ENCODE assay signal across 13 cellular contexts in the genomic region with DNA sequence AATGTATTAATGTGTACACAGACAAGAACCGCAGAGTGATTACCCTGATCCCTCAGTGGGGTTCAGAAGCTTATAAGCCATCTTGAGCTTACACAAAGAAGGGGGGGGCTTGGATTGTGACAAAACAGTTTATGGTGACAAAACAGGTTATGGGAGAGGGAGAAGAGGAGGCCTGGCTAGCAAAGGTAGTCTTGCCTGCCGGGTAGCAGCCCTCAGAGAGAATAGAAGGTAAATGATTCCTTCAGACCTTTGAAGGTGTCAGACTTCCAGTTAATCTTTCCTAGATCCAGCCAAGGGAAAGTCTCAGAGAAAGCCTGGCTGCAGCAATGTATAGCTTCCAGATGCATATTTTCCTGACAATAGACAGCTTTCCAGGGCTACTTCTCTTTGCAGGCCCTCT. TPM values are rescaled to one million over a fixed set of nuclear protein-coding genes. Genes with fewer than 3 reads are reported as not detected.
DNase-seq lines count a peak whose midpoint lies in the region; ATAC-seq, FAIRE-seq and TF ChIP-seq lines count a peak whose summit lies in the region.
"Had no signal": no experiment of that assay in that cellular context is flagged by ENCODE, and none has a peak within 500 bp of the region (broad histone marks: within the 10 kb centered on the region; RNA-seq: fewer than 3 reads in every experiment).

No MANE protein-coding gene starts in this region.

- H3K27me3 Mint-ChIP-seq in activated CD4-positive, alpha-beta T cell treated with anti-CD3 and anti-CD28 coated beads for 36 hours: no peaks in the 10 kb centered on the region
- H3K27me3 Mint-ChIP-seq in T-helper 2 cell treated with Interferon-gamma antibody and Interleukin-4, amounts not matched to agents 5 μg/mL and 100 μg/mL, for 36 hours (ENCODE audit: low read depth): peaks cover 35% of the 10 kb centered on the region

- TF ChIP-seq CTCF in transverse colon (IDR thresholded peaks at IDR 0.05): no peak

- H3K4ac ChIP-seq in mesenchymal stem cell (ENCODE audit: low read depth in 1 of 2, low read length in 2 of 2): peak overlapping the region; percentile 20 to 63

- no peak overlapping the region for H2BK120ac ChIP-seq in mesenchymal stem cell (ENCODE audit: low read depth, low read length)

- H3K9me3 ChIP-seq in mesenchymal stem cell (ENCODE audit: control insufficient read depth, low read length) (no peaks in the 10 kb centered on the region), transverse colon (no peaks in the 10 kb centered on the region)

- in situ Hi-C loops in transverse colon (cut with MboI; ENCODE audit: low pct_ligation_motif_present in 1 of 4, low pct_unique_long_range_greater_than_20kb in 1 of 4, low sequenced_read_pairs in 3 of 4): no loop called here

- intact Hi-C loops in activated CD4-positive, alpha-beta T cell treated with anti-CD3 and anti-CD28 coated beads for 36 hours (cut with DNase I, micrococcal nuclease): loop anchor here (1.0 to 5.0 kb wide), 8 partner anchors 19 to 313 kb away; a partner anchor contains a TSS
- intact Hi-C loops in transverse colon (cut with DNase I; ENCODE audit: low total_unique reads): no loop called here

- 86% methylated on average over 2 of the region's 2 CpGs for WGBS in mesenchymal stem cell
- 0 to 54% methylated on average over 1 to 2 of the region's 2 CpGs for WGBS in transverse colon (ENCODE audit: low coverage in 1 of 2), 2 donors

- H2BK5ac ChIP-seq in mesenchymal stem cell (ENCODE audit: low read depth, low read length, poor library complexity, severe bottlenecking): no peak overlapping the region

- no peak overlapping the region for H2BK15ac ChIP-seq in mesenchymal stem cell (ENCODE audit: low read depth, poor library complexity, severe bottlenecking)

- H4K8ac ChIP-seq in mesenchymal stem cell (ENCODE audit: low read length): no peak overlapping the region

- no peaks in the 10 kb centered on the region for H3K36me3 Mint-ChIP-seq in activated CD4-positive, alpha-beta T cell treated with anti-CD3 and anti-CD28 coated beads for 36 hours (ENCODE audit: low read depth)
- H3K36me3 Mint-ChIP-seq in T-helper 2 cell treated with Interferon-gamma antibody and Interleukin-4, amounts not matched to agents 5 μg/mL and 100 μg/mL, for 36 hours (ENCODE audit: low read depth): no peaks in the 10 kb centered on the region

- CTCF ChIA-PET in activated CD4-positive, alpha-beta T cell treated with anti-CD3 and anti-CD28 coated beads for 36 hours (lab: Charles Lee): interaction anchor here (0.6 to 1.8 kb wide), 4 partner anchors 12 to 236 kb away, joined by 3 to 7 read pairs (median 3); no protein-coding TSS in a partner anchor

- H3K27ac ChIP-seq in mesenchymal stem cell (ENCODE audit: low read length, poor library complexity, severe bottlenecking) (no peak overlapping the region), transverse colon (peak overlapping the region; percentile 79 to 87 (median 84))
- H3K27ac ChIP-seq: SK-N-MC had no signal

- no peaks in the 10 kb centered on the region for H3K79me1 ChIP-seq in mesenchymal stem cell (replicated peaks; ENCODE audit: low read length, poor library complexity, severe bottlenecking)

- H3K9ac ChIP-seq in mesenchymal stem cell (ENCODE audit: low read length): peak overlapping the region; percentile 47

- no peak overlapping the region for H4K91ac ChIP-seq in mesenchymal stem cell (ENCODE audit: low read length)

- H2AFZ ChIP-seq in mesenchymal stem cell (ENCODE audit: low read depth, low read length): no peak overlapping the region

- H3K4me3 ChIP-seq in mesenchymal stem cell (ENCODE audit: insufficient read depth in 1 of 2, low read depth in 1 of 2, low read length in 2 of 2) (no peak overlapping the region), transverse colon (no peak overlapping the region)
- H3K4me3 ChIP-seq: SK-N-MC had no signal

- H3K27me3 ChIP-seq in mesenchymal stem cell (ENCODE audit: control insufficient read depth in 1 of 2, insufficient read depth in 1 of 2, low read length in 2 of 2): no peaks in the 10 kb centered on the region
- no peaks in the 10 kb centered on the region for H3K27me3 ChIP-seq in transverse colon

- TF ChIP-seq POLR2A in transverse colon (IDR thresholded peaks at IDR 0.05): no peak

- no peak for ATAC-seq in activated CD4-positive, alpha-beta T cell treated with anti-CD3 and anti-CD28 coated beads for 36 hours

- peaks cover 1% of the 10 kb centered on the region for H3K4me1 ChIP-seq in mesenchymal stem cell (ENCODE audit: control insufficient read depth, insufficient read depth, low read depth, low read length)
- H3K4me1 ChIP-seq in transverse colon: peaks cover 15 to 63% (median 57%) of the 10 kb centered on the region in 4 donors

- no peak overlapping the region for H3K4me2 ChIP-seq in mesenchymal stem cell (ENCODE audit: low read length, poor library complexity, severe bottlenecking)

- no peak overlapping the region for H3K23ac ChIP-seq in mesenchymal stem cell (ENCODE audit: low read length in 2 of 2)

- H3K4me1 Mint-ChIP-seq in activated CD4-positive, alpha-beta T cell treated with anti-CD3 and anti-CD28 coated beads for 36 hours: peaks cover 23% of the 10 kb centered on the region
- peaks cover 33% of the 10 kb centered on the region for H3K4me1 Mint-ChIP-seq in T-helper 2 cell treated with Interferon-gamma antibody and Interleukin-4, amounts not matched to agents 5 μg/mL and 100 μg/mL, for 36 hours (ENCODE audit: low read depth)

- H3K9me3 Mint-ChIP-seq in activated CD4-positive, alpha-beta T cell treated with anti-CD3 and anti-CD28 coated beads for 36 hours (ENCODE audit: low read depth): no peaks in the 10 kb centered on the region
- H3K9me3 Mint-ChIP-seq in T-helper 2 cell treated with Interferon-gamma antibody and Interleukin-4, amounts not matched to agents 5 μg/mL and 100 μg/mL, for 36 hours: no peaks in the 10 kb centered on the region

- peak overlapping the region; percentile 3 to 28 for H3K18ac ChIP-seq in mesenchymal stem cell (ENCODE audit: low read depth in 1 of 2, low read length in 2 of 2)

- no peak for FAIRE-seq in HTR-8/SVneo (lab: Jason Lieb, UNC)

- TF ChIP-seq EP300 in transverse colon (IDR thresholded peaks at IDR 0.05; ENCODE audit: low read depth): no peak

- H2AK5ac ChIP-seq in mesenchymal stem cell (ENCODE audit: low read length, severe bottlenecking): no peak overlapping the region

- H3K14ac ChIP-seq in mesenchymal stem cell (ENCODE audit: low read length in 2 of 2): no peak overlapping the region

- H2BK12ac ChIP-seq in mesenchymal stem cell (ENCODE audit: low read length in 2 of 2): peak overlapping the region in 1 of 2 experiments; percentile 90

- POLR2A ChIA-PET in activated CD4-positive, alpha-beta T cell treated with anti-CD3 and anti-CD28 coated beads for 36 hours (lab: Charles Lee): interaction anchor here (1.2 kb wide), 2 partner anchors 20 to 250 kb away, joined by 3 to 4 read pairs; no protein-coding TSS in a partner anchor

- DNase-seq in activated CD4-positive, alpha-beta T cell treated with anti-CD3 and anti-CD28 coated beads for 36 hours: no peak
- DNase-seq in activated CD4-positive, alpha-beta T cell treated with anti-CD3 and anti-CD28 coated beads, Interleukin-2, amount 50 U/mL, for 1 hour: no peak
- no peak for DNase-seq in T-helper 2 cell treated with Interferon-gamma antibody and Interleukin-4, amounts not matched to agents 5 μg/mL and 100 μg/mL, for 36 hours (ENCODE audit: low spot score)
- DNase-seq in mesenchymal stem cell: no peak
- no peak for DNase-seq in transverse colon
- no peak for DNase-seq in NOMO-1 treated with dmso at 0.1 percent for 144 hours (lab: John Stamatoyannopoulos, UW; ENCODE audit: unreplicated experiment)
- no peak for DNase-seq in HTR-8/SVneo (ENCODE audit: insufficient read length, low spot score)
- no peak for DNase-seq in KG1 (lab: John Stamatoyannopoulos, UW)
- DNase-seq: activated B cell treated with CpG ODN at 0.5 μM for 24 hours; activated naive CD4-positive, alpha-beta T cell; cerebellar nuclear complex; NCI-H69 had no signal

- H3K4me3 Mint-ChIP-seq in activated CD4-positive, alpha-beta T cell treated with anti-CD3 and anti-CD28 coated beads for 36 hours: no peak overlapping the region
- H3K4me3 Mint-ChIP-seq in T-helper 2 cell treated with Interferon-gamma antibody and Interleukin-4, amounts not matched to agents 5 μg/mL and 100 μg/mL, for 36 hours: peak overlapping the region; percentile 57
- H3K4me3 Mint-ChIP-seq: activated B cell treated with CpG ODN at 0.5 μM for 24 hours had no signal

- peak overlapping the region; percentile 78 for H3K27ac Mint-ChIP-seq in activated CD4-positive, alpha-beta T cell treated with anti-CD3 and anti-CD28 coated beads for 36 hours
- peak overlapping the region; percentile 69 for H3K27ac Mint-ChIP-seq in T-helper 2 cell treated with Interferon-gamma antibody and Interleukin-4, amounts not matched to agents 5 μg/mL and 100 μg/mL, for 36 hours
- H3K27ac Mint-ChIP-seq: activated B cell treated with CpG ODN at 0.5 μM for 24 hours had no signal

- H3K36me3 ChIP-seq in mesenchymal stem cell (ENCODE audit: control insufficient read depth in 1 of 2, insufficient read depth in 2 of 2, low read depth in 1 of 2, low read length in 2 of 2): no peaks in the 10 kb centered on the region
- no peaks in the 10 kb centered on the region for H3K36me3 ChIP-seq in transverse colon

RNA-seq across cellular contexts. Expression of a gene that starts 44.6 kb away (rescaled TPM):
- 1 to 10 TPM; 8.5 to 9.9 TPM for total RNA-seq in activated CD4-positive, alpha-beta T cell treated with anti-CD3 and anti-CD28 coated beads for 36 hours
- 14.9 TPM for polyA plus RNA-seq in mesenchymal stem cell (2013, experiment 1 of 2)
- polyA plus RNA-seq in mesenchymal stem cell (2013, experiment 2 of 2): 13.5 TPM
- total RNA-seq in transverse colon: 100 to 1,000 TPM in 1 of 4 donors, 10 to 100 TPM in 3; 36.0 to 160 (median 41.8) TPM
